2 cellular contexts compared by ENCODE assay signal in genomic region chr7:107570298-107570697, GRCh38.
TF ChIP-seq lines count a peak whose summit lies in the region.

No MANE protein-coding gene starts in this region.

TF ChIP-seq in HepG2, 621 proteins besides CTCF, POLR2A, EP300 and RAD21:
- TF ChIP-seq TRIM22 (IDR thresholded peaks at IDR 0.05) (no peak), ERF (CRISPR knock-in tag; IDR thresholded peaks at IDR 0.05) (no peak), FOXO1 (CRISPR knock-in tag; IDR thresholded peaks at IDR 0.05) (no peak), RAD51 (IDR thresholded peaks at IDR 0.05; ENCODE audit: borderline replicate concordance) (no peak), BORCS8-MEF2B (CRISPR knock-in tag; IDR thresholded peaks at IDR 0.05) (no peak), SMAD9 (CRISPR knock-in tag; IDR thresholded peaks at IDR 0.05) (no peak), XRCC5 (optimal IDR thresholded peaks at IDR 0.05; ENCODE audit: low read length) (no peak), ZFP90 (CRISPR knock-in tag; IDR thresholded peaks at IDR 0.05; ENCODE audit: borderline replicate concordance) (no peak), PATZ1 (CRISPR knock-in tag; IDR thresholded peaks at IDR 0.05) (no peak), GPBP1L1 (CRISPR knock-in tag; IDR thresholded peaks at IDR 0.05) (no peak), MEIS2 (CRISPR knock-in tag; IDR thresholded peaks at IDR 0.05) (no peak), ZNF180 (CRISPR knock-in tag; IDR thresholded peaks at IDR 0.05; ENCODE audit: borderline replicate concordance, low read depth) (no peak)
- TF ChIP-seq, protein P1, sequence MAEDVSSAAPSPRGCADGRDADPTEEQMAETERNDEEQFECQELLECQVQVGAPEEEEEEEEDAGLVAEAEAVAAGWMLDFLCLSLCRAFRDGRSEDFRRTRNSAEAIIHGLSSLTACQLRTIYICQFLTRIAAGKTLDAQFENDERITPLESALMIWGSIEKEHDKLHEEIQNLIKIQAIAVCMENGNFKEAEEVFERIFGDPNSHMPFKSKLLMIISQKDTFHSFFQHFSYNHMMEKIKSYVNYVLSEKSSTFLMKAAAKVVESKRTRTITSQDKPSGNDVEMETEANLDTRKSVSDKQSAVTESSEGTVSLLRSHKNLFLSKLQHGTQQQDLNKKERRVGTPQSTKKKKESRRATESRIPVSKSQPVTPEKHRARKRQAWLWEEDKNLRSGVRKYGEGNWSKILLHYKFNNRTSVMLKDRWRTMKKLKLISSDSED (CRISPR knock-in tag; IDR thresholded peaks at IDR 0.05), result no peak
- TF ChIP-seq, protein P2, sequence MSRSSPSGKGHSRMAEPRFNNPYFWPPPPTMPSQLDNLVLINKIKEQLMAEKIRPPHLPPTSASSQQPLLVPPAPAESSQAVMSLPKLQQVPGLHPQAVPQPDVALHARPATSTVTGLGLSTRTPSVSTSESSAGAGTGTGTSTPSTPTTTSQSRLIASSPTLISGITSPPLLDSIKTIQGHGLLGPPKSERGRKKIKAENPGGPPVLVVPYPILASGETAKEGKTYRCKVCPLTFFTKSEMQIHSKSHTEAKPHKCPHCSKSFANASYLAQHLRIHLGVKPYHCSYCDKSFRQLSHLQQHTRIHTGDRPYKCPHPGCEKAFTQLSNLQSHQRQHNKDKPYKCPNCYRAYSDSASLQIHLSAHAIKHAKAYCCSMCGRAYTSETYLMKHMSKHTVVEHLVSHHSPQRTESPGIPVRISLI (CRISPR knock-in tag; IDR thresholded peaks at IDR 0.05; ENCODE audit: borderline replicate concordance), result no peak

TF ChIP-seq in K562, 482 proteins besides CTCF, POLR2A, EP300 and RAD21:
- TF ChIP-seq, protein P3, sequence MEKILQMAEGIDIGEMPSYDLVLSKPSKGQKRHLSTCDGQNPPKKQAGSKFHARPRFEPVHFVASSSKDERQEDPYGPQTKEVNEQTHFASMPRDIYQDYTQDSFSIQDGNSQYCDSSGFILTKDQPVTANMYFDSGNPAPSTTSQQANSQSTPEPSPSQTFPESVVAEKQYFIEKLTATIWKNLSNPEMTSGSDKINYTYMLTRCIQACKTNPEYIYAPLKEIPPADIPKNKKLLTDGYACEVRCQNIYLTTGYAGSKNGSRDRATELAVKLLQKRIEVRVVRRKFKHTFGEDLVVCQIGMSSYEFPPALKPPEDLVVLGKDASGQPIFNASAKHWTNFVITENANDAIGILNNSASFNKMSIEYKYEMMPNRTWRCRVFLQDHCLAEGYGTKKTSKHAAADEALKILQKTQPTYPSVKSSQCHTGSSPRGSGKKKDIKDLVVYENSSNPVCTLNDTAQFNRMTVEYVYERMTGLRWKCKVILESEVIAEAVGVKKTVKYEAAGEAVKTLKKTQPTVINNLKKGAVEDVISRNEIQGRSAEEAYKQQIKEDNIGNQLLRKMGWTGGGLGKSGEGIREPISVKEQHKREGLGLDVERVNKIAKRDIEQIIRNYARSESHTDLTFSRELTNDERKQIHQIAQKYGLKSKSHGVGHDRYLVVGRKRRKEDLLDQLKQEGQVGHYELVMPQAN (IDR thresholded peaks at IDR 0.05; ENCODE audit: borderline replicate concordance), result no peak
- TF ChIP-seq BCOR (IDR thresholded peaks at IDR 0.05) (no peak), XRCC3 (IDR thresholded peaks at IDR 0.05) (no peak), ZNF41 (CRISPR knock-in tag; conservative IDR thresholded peaks at IDR 0.05) (no peak), WHSC1 (IDR thresholded peaks at IDR 0.05; ENCODE audit: low read length) (no peak), ZC3H11A (IDR thresholded peaks at IDR 0.05; ENCODE audit: low read depth, low read length) (no peak), ZNF282 (CRISPR knock-in tag; IDR thresholded peaks at IDR 0.05) (no peak), ZNF311 (CRISPR knock-in tag; IDR thresholded peaks at IDR 0.05) (no peak), ZNF212 (CRISPR knock-in tag; IDR thresholded peaks at IDR 0.05) (no peak), TCF7 (IDR thresholded peaks at IDR 0.05; ENCODE audit: borderline replicate concordance) (no peak), POLR2H (tag; IDR thresholded peaks at IDR 0.05; ENCODE audit: low read depth) (no peak), TAL1 (IDR thresholded peaks at IDR 0.05) (no peak), TSC22D4 (tag; IDR thresholded peaks at IDR 0.05) (no peak), TAF1 (IDR thresholded peaks at IDR 0.05; ENCODE audit: control insufficient read depth, extremely low read depth, insufficient read depth, low read length, severe bottlenecking) (no peak), SMARCE1 (IDR thresholded peaks at IDR 0.05) (no peak), PHB (CRISPR knock-in tag; IDR thresholded peaks at IDR 0.05) (no peak), PML (IDR thresholded peaks at IDR 0.05; ENCODE audit: low read length) (no peak), ZNF431 (CRISPR knock-in tag; IDR thresholded peaks at IDR 0.05) (no peak)
- TF ChIP-seq, protein P4, sequence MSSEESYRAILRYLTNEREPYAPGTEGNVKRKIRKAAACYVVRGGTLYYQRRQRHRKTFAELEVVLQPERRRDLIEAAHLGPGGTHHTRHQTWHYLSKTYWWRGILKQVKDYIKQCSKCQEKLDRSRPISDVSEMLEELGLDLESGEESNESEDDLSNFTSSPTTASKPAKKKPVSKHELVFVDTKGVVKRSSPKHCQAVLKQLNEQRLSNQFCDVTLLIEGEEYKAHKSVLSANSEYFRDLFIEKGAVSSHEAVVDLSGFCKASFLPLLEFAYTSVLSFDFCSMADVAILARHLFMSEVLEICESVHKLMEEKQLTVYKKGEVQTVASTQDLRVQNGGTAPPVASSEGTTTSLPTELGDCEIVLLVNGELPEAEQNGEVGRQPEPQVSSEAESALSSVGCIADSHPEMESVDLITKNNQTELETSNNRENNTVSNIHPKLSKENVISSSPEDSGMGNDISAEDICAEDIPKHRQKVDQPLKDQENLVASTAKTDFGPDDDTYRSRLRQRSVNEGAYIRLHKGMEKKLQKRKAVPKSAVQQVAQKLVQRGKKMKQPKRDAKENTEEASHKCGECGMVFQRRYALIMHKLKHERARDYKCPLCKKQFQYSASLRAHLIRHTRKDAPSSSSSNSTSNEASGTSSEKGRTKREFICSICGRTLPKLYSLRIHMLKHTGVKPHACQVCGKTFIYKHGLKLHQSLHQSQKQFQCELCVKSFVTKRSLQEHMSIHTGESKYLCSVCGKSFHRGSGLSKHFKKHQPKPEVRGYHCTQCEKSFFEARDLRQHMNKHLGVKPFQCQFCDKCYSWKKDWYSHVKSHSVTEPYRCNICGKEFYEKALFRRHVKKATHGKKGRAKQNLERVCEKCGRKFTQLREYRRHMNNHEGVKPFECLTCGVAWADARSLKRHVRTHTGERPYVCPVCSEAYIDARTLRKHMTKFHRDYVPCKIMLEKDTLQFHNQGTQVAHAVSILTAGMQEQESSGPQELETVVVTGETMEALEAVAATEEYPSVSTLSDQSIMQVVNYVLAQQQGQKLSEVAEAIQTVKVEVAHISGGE (CRISPR knock-in tag; IDR thresholded peaks at IDR 0.05), result no peak
